In genomic region chr7:31056775-31057346, GRCh38 we compare ENCODE assay signal across 2 cellular contexts.
TF ChIP-seq lines count a peak whose summit lies in the region.

No MANE protein-coding gene starts in this region.

TF ChIP-seq in A549, 52 proteins besides CTCF, POLR2A, EP300 and RAD21 (continued from another document):
- TF ChIP-seq MAX (IDR thresholded peaks at IDR 0.05) (no peak), RARB (CRISPR knock-in tag; IDR thresholded peaks at IDR 0.05) (no peak), CEBPB (IDR thresholded peaks at IDR 0.05) (no peak), KDM5A (IDR thresholded peaks at IDR 0.05) (no peak), HOXA7 (CRISPR knock-in tag; IDR thresholded peaks at IDR 0.05) (no peak), PBX3 (IDR thresholded peaks at IDR 0.05) (no peak), CBX8 (IDR thresholded peaks at IDR 0.05) (no peak), FOSB (CRISPR knock-in tag; IDR thresholded peaks at IDR 0.05) (no peak), RFX5 (IDR thresholded peaks at IDR 0.05) (no peak), MAFK (IDR thresholded peaks at IDR 0.05; ENCODE audit: partially characterized antibody) (no peak), NR3C1 (IDR thresholded peaks at IDR 0.05) (no peak), NFE2L2 (conservative IDR thresholded peaks at IDR 0.05; ENCODE audit: low read length) (no peak), ZNF302 (CRISPR knock-in tag; IDR thresholded peaks at IDR 0.05) (no peak)

TF ChIP-seq in H1, 55 proteins besides CTCF, POLR2A, EP300 and RAD21 (continued from another document):
- TF ChIP-seq ATF2 (IDR thresholded peaks at IDR 0.05; ENCODE audit: low read length), result no peak
- TF ChIP-seq SUZ12 (IDR thresholded peaks at IDR 0.05; ENCODE audit: low read length), result no peak
- no peak for TF ChIP-seq MAX (IDR thresholded peaks at IDR 0.05)
- no peak for TF ChIP-seq SP2 (IDR thresholded peaks at IDR 0.05; ENCODE audit: low read length)
- no peak for TF ChIP-seq CEBPB (IDR thresholded peaks at IDR 0.05; ENCODE audit: low read depth, low read length)
- no peak for TF ChIP-seq CBX8 (IDR thresholded peaks at IDR 0.05; ENCODE audit: borderline replicate concordance, low read depth, low read length)
- TF ChIP-seq MAFK (IDR thresholded peaks at IDR 0.05; ENCODE audit: low read depth, low read length), result no peak
- TF ChIP-seq POLR2AphosphoS5 (IDR thresholded peaks at IDR 0.05; ENCODE audit: low read depth, low read length), result no peak
- TF ChIP-seq KDM4A (IDR thresholded peaks at IDR 0.05; ENCODE audit: low read depth, low read length, severe bottlenecking), result no peak
- TF ChIP-seq GABPA (IDR thresholded peaks at IDR 0.05; ENCODE audit: borderline replicate concordance, insufficient read depth, low read length), result no peak
- no peak for TF ChIP-seq SRF (IDR thresholded peaks at IDR 0.05; ENCODE audit: low read depth, low read length)
- TF ChIP-seq SAP30 (IDR thresholded peaks at IDR 0.05; ENCODE audit: insufficient read depth, insufficient replicate concordance, low read length), result no peak
TF ChIP-seq in H1: peak in this region for 0.
